ENCODE assay signal across 5 cellular contexts in the genomic region with DNA sequence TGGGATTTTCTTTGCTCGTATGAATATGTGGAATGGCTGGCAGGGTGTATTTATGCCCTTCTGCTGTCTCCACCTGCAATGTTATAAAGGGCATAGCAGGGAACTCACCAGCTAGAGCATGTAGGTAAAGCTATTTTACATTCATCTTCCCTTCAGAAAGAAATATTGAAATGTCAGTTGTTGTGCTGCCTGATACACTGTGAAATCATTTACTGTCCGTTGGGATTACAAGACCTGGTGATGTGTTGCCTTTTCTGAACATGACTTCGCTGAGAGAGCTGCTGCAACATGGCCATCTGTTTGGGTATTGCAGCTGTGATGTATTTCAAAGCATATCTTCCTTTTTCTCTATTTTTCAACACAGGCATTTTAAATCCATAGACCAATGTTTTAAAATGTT.
"Had no signal": no experiment of that assay in that cellular context is flagged by ENCODE, and none has a peak within 500 bp of the region (broad histone marks: within the 10 kb centered on the region; RNA-seq: fewer than 3 reads in every experiment).

No MANE protein-coding gene starts in this region.

- DNase-seq: IMR-90 had no signal

- H3K27ac Mint-ChIP-seq: IgD-negative memory B cell had no signal

- H3K27me3 Mint-ChIP-seq: IgD-negative memory B cell had no signal

- H3K27ac ChIP-seq: HL-60 had no signal

- H3K4me3 ChIP-seq: K562 had no signal

- ATAC-seq: HepG2, K562 had no signal

- H3K4me3 Mint-ChIP-seq: IgD-negative memory B cell had no signal

- H3K4me1 Mint-ChIP-seq: IgD-negative memory B cell had no signal
